In genomic region chr17:72439893-72440502, GRCh38 we compare ENCODE assay signal across 18 cellular contexts.
"Had no signal": no experiment of that assay in that cellular context is flagged by ENCODE, and none has a peak within 500 bp of the region (broad histone marks: within the 10 kb centered on the region; RNA-seq: fewer than 3 reads in every experiment).

No MANE protein-coding gene starts in this region.

- H3K4me3 ChIP-seq: prostate gland, sigmoid colon had no signal

- H3K36me3 ChIP-seq: brain microvascular endothelial cell, prostate gland, sigmoid colon had no signal

- H3K4me3 Mint-ChIP-seq: activated naive CD8-positive, alpha-beta T cell; naive thymus-derived CD8-positive, alpha-beta T cell; stimulated activated naive CD8-positive, alpha-beta T cell treated with anti-CD3 and anti-CD28 coated beads, Interleukin-15, Interleukin-2, amounts not matched to agents 100 ng/mL and 50 ng/mL, for 24 hours had no signal

- H3K9me3 ChIP-seq: prostate gland, sigmoid colon had no signal

- H3K4me1 Mint-ChIP-seq: naive thymus-derived CD8-positive, alpha-beta T cell had no signal

- H3K27ac Mint-ChIP-seq: activated naive CD8-positive, alpha-beta T cell; naive thymus-derived CD8-positive, alpha-beta T cell; stimulated activated naive CD8-positive, alpha-beta T cell treated with anti-CD3 and anti-CD28 coated beads, Interleukin-15, Interleukin-2, amounts not matched to agents 100 ng/mL and 50 ng/mL, for 24 hours had no signal

- DNase-seq: activated CD4-positive, alpha-beta T cell treated with anti-CD3 and anti-CD28 coated beads, Interleukin-2, amount 50 U/mL, for 1 hour; activated CD4-positive, CD25-positive, alpha-beta regulatory T cell; activated gamma-delta T cell; amygdala; brain microvascular endothelial cell; cerebellar nuclear complex; hypothalamus; kidney glomerular epithelial cell; midbrain; naive thymus-derived CD8-positive, alpha-beta T cell; occipital lobe; sigmoid colon; stimulated activated CD4-positive, alpha-beta T cell treated with anti-CD3 and anti-CD28 coated beads, Interleukin-4, amount 100 ng/mL, for 1 hour; stimulated activated CD8-positive, alpha-beta memory T cell treated with anti-CD3 and anti-CD28 coated beads, Interleukin-4, amount 100 ng/mL, for 48 hours; T-helper 2 cell had no signal

- H3K27ac ChIP-seq: brain microvascular endothelial cell, prostate gland, sigmoid colon had no signal

- H3K36me3 Mint-ChIP-seq: activated naive CD8-positive, alpha-beta T cell; naive thymus-derived CD8-positive, alpha-beta T cell had no signal

- H3K27me3 ChIP-seq: brain microvascular endothelial cell, sigmoid colon had no signal

- H3K4me1 ChIP-seq: prostate gland, sigmoid colon had no signal
